ENCODE assay signal across 18 cellular contexts in genomic region chr6:143569035-143569434, GRCh38. TPM values are rescaled to one million over a fixed set of nuclear protein-coding genes. Genes with fewer than 3 reads are reported as not detected.
A peak's percentile ranks its signal among the peaks of the same experiment; 100 is the strongest.
DNase-seq lines count a peak whose midpoint lies in the region; ATAC-seq, FAIRE-seq and TF ChIP-seq lines count a peak whose summit lies in the region.
"Had no signal": no experiment of that assay in that cellular context is flagged by ENCODE, and none has a peak within 500 bp of the region (broad histone marks: within the 10 kb centered on the region; RNA-seq: fewer than 3 reads in every experiment).

No MANE protein-coding gene starts in this region.

- POLR2A ChIA-PET in CD8-positive, alpha-beta T cell (lab: Charles Lee), result interaction anchor here (0.8 kb wide), 1 partner anchor 17 kb away, joined by 3 read pairs; no protein-coding TSS in a partner anchor

- TF ChIP-seq POLR2A in adrenal gland (IDR thresholded peaks at IDR 0.05) (no peak), suprapubic skin (IDR thresholded peaks at IDR 0.05) (no peak)

- CTCF ChIA-PET in CD8-positive, alpha-beta T cell (lab: Charles Lee), result interaction anchor here (2.6 kb wide), 1 partner anchor 445 kb away, joined by 7 read pairs; no protein-coding TSS in a partner anchor

- H3K4me2 ChIP-seq in GM23248 (ENCODE audit: unreplicated experiment) (no peak overlapping the region), astrocyte (ENCODE audit: low read length) (no peak overlapping the region)
- H3K4me2 ChIP-seq: hepatocyte had no signal

- H3K9me3 ChIP-seq in CD8-positive, alpha-beta T cell (ENCODE audit: low read length), result no peaks in the 10 kb centered on the region
- H3K9me3 ChIP-seq in GM23248 (ENCODE audit: low read depth) (no peaks in the 10 kb centered on the region), astrocyte (ENCODE audit: insufficient read depth, low read depth, low read length) (no peaks in the 10 kb centered on the region), adrenal gland (replicated peaks in 1 of 3) (no peaks in the 10 kb centered on the region), suprapubic skin (no peaks in the 10 kb centered on the region)

- in situ Hi-C loops in GM23248 (cut with MboI), result no loop called here

- intact Hi-C loops in CD8-positive, alpha-beta T cell (cut with DNase I, micrococcal nuclease), result no loop called here
- intact Hi-C loops in adrenal gland (cut with DNase I), result no loop called here

- H3K4me3 Mint-ChIP-seq in CD8-positive, alpha-beta T cell, result no peak overlapping the region
- H3K4me3 Mint-ChIP-seq in astrocyte (ENCODE audit: unreplicated experiment), result no peak overlapping the region
- H3K4me3 Mint-ChIP-seq: activated naive CD4-positive, alpha-beta T cell treated with anti-CD3 and anti-CD28 coated beads, Interleukin-2, amount 10 ng/mL, durations not matched to agents 7 days and 5 days; CD14-positive monocyte; stimulated activated naive CD8-positive, alpha-beta T cell treated with anti-CD3 and anti-CD28 coated beads, Interleukin-15, Interleukin-2, amounts not matched to agents 100 ng/mL and 50 ng/mL, for 24 hours had no signal

- FAIRE-seq in astrocyte (lab: Jason Lieb, UNC), result no peak
- FAIRE-seq: endothelial cell of umbilical vein, G401.6, GM18507 had no signal

- no peak for TF ChIP-seq EP300 in suprapubic skin (IDR thresholded peaks at IDR 0.05)

- H2AFZ ChIP-seq in GM23248 (peak overlapping the region; percentile 73), astrocyte (ENCODE audit: low read depth, low read length) (no peak overlapping the region)
- H2AFZ ChIP-seq: hepatocyte had no signal

- H3K27me3 Mint-ChIP-seq in CD8-positive, alpha-beta T cell (ENCODE audit: low read depth), result no peaks in the 10 kb centered on the region
- no peaks in the 10 kb centered on the region for H3K27me3 Mint-ChIP-seq in astrocyte (ENCODE audit: low read depth, unreplicated experiment)
- H3K27me3 Mint-ChIP-seq: activated naive CD4-positive, alpha-beta T cell treated with anti-CD3 and anti-CD28 coated beads, Interleukin-2, amount 10 ng/mL, durations not matched to agents 7 days and 5 days; stimulated activated naive CD8-positive, alpha-beta T cell treated with anti-CD3 and anti-CD28 coated beads, Interleukin-15, Interleukin-2, amounts not matched to agents 100 ng/mL and 50 ng/mL, for 24 hours had no signal

- no peaks in the 10 kb centered on the region for H3K36me3 ChIP-seq in CD8-positive, alpha-beta T cell (ENCODE audit: insufficient read depth, low read length)
- H3K36me3 ChIP-seq in GM23248 (ENCODE audit: low read depth) (no peaks in the 10 kb centered on the region), astrocyte (ENCODE audit: insufficient read depth, low read length) (no peaks in the 10 kb centered on the region), adrenal gland (replicated peaks in 1 of 2) (no peaks in the 10 kb centered on the region), suprapubic skin (no peaks in the 10 kb centered on the region)

- no peak for DNase-seq in CD8-positive, alpha-beta T cell
- DNase-seq in GM23248 (peak; percentile 81), astrocyte (ENCODE audit: low read depth) (peak; percentile 22), hepatic stellate cell (ENCODE audit: low spot score) (peak; percentile 17), adrenal gland (no peak), suprapubic skin (ENCODE audit: low spot score in 2 of 2) (no peak), iPS-NIHi7 (ENCODE audit: extremely low spot score) (no peak)
- DNase-seq: activated naive CD4-positive, alpha-beta T cell treated with anti-CD3 and anti-CD28 coated beads, Interleukin-2, amount 10 ng/mL, durations not matched to agents 7 days and 5 days; cerebellar nuclear complex had no signal

- H3K9me2 ChIP-seq in GM23248 (ENCODE audit: insufficient read depth), result no peaks in the 10 kb centered on the region

- no peaks in the 10 kb centered on the region for H3K36me3 Mint-ChIP-seq in CD8-positive, alpha-beta T cell
- H3K36me3 Mint-ChIP-seq in astrocyte (ENCODE audit: low read depth, unreplicated experiment), result no peaks in the 10 kb centered on the region
- H3K36me3 Mint-ChIP-seq: activated naive CD4-positive, alpha-beta T cell treated with anti-CD3 and anti-CD28 coated beads, Interleukin-2, amount 10 ng/mL, durations not matched to agents 7 days and 5 days had no signal

- H3K9ac ChIP-seq in GM23248 (peak overlapping the region; percentile 22; the same call in 1 of the 2 replicates), astrocyte (ENCODE audit: low read length) (no peak overlapping the region)

- peak overlapping the region; percentile 7 for H3K27ac Mint-ChIP-seq in CD8-positive, alpha-beta T cell
- no peak overlapping the region for H3K27ac Mint-ChIP-seq in astrocyte (ENCODE audit: unreplicated experiment)
- H3K27ac Mint-ChIP-seq: activated naive CD4-positive, alpha-beta T cell treated with anti-CD3 and anti-CD28 coated beads, Interleukin-2, amount 10 ng/mL, durations not matched to agents 7 days and 5 days; CD14-positive monocyte; stimulated activated naive CD8-positive, alpha-beta T cell treated with anti-CD3 and anti-CD28 coated beads, Interleukin-15, Interleukin-2, amounts not matched to agents 100 ng/mL and 50 ng/mL, for 24 hours had no signal

- no peaks in the 10 kb centered on the region for H3K4me1 ChIP-seq in CD8-positive, alpha-beta T cell (ENCODE audit: insufficient read depth, low read length)
- no peaks in the 10 kb centered on the region for H3K4me1 ChIP-seq in GM23248 (ENCODE audit: insufficient read depth)
- H3K4me1 ChIP-seq in astrocyte (ENCODE audit: insufficient read depth, low read length), result no peaks in the 10 kb centered on the region
- no peaks in the 10 kb centered on the region for H3K4me1 ChIP-seq in adrenal gland (replicated peaks in 1 of 2)
- H3K4me1 ChIP-seq in suprapubic skin, result no peaks in the 10 kb centered on the region

- no peak for TF ChIP-seq CTCF in CD8-positive, alpha-beta T cell (IDR thresholded peaks at IDR 0.05)
- TF ChIP-seq CTCF in astrocyte (IDR thresholded peaks at IDR 0.05; ENCODE audit: insufficient read depth, low read depth, low read length) (no peak), adrenal gland (IDR thresholded peaks at IDR 0.05) (no peak), suprapubic skin (IDR thresholded peaks at IDR 0.05) (no peak)

- H3K4me1 Mint-ChIP-seq in CD8-positive, alpha-beta T cell (ENCODE audit: low read depth), result peaks cover 16% of the 10 kb centered on the region
- H3K4me1 Mint-ChIP-seq in astrocyte (ENCODE audit: low read depth, unreplicated experiment), result no peaks in the 10 kb centered on the region
- H3K4me1 Mint-ChIP-seq: activated naive CD4-positive, alpha-beta T cell treated with anti-CD3 and anti-CD28 coated beads, Interleukin-2, amount 10 ng/mL, durations not matched to agents 7 days and 5 days had no signal

- WGBS in GM23248 (ENCODE audit: low coverage in 1 of 2, low lambda C conversion rate in 2 of 2, missing lambda C conversion rate in 2 of 2), 2 experiments, result 7 to 16% methylated on average over 4 of the region's 4 CpGs
- WGBS in adrenal gland, 4 donors, result 79 to 92% (median 81%) methylated on average over 4 of the region's 4 CpGs
- 75% methylated on average over 4 of the region's 4 CpGs for WGBS in suprapubic skin

- H3F3A ChIP-seq in GM23248 (ENCODE audit: insufficient read depth), result 0 out of 2 replicates have a peak, but pooled peaks cover 9% of the 10 kb centered on the region

- H3K27ac ChIP-seq in CD8-positive, alpha-beta T cell (ENCODE audit: low read depth, low read length), result no peak overlapping the region
- H3K27ac ChIP-seq in GM23248 (peak overlapping the region; percentile 38), astrocyte (ENCODE audit: low read depth, low read length) (no peak overlapping the region), adrenal gland (no peak overlapping the region), suprapubic skin (no peak overlapping the region)
- H3K27ac ChIP-seq: hepatocyte, VCaP had no signal

- ATAC-seq in CD8-positive, alpha-beta T cell, result peak; percentile 56
- ATAC-seq in HG03280 (IDR thresholded peaks at IDR 0.05; ENCODE audit: unreplicated experiment), result no peak

- no peaks in the 10 kb centered on the region for H3K27me3 ChIP-seq in CD8-positive, alpha-beta T cell (ENCODE audit: insufficient read depth, low read length)
- H3K27me3 ChIP-seq in GM23248 (replicated peaks; ENCODE audit: insufficient read depth), result no peaks in the 10 kb centered on the region
- H3K27me3 ChIP-seq in astrocyte (ENCODE audit: insufficient read depth, low read length), result no peaks in the 10 kb centered on the region
- no peaks in the 10 kb centered on the region for H3K27me3 ChIP-seq in adrenal gland
- no peaks in the 10 kb centered on the region for H3K27me3 ChIP-seq in suprapubic skin
- H3K27me3 ChIP-seq: hepatocyte had no signal

- no peaks in the 10 kb centered on the region for H3K79me2 ChIP-seq in GM23248 (ENCODE audit: insufficient read depth)
- H3K79me2 ChIP-seq in astrocyte (ENCODE audit: insufficient read depth, low read length), result no peaks in the 10 kb centered on the region

- peaks cover 2% of the 10 kb centered on the region for H3K9me3 Mint-ChIP-seq in CD8-positive, alpha-beta T cell
- no peaks in the 10 kb centered on the region for H3K9me3 Mint-ChIP-seq in astrocyte (ENCODE audit: unreplicated experiment)
- H3K9me3 Mint-ChIP-seq: activated naive CD4-positive, alpha-beta T cell treated with anti-CD3 and anti-CD28 coated beads, Interleukin-2, amount 10 ng/mL, durations not matched to agents 7 days and 5 days; stimulated activated naive CD8-positive, alpha-beta T cell treated with anti-CD3 and anti-CD28 coated beads, Interleukin-15, Interleukin-2, amounts not matched to agents 100 ng/mL and 50 ng/mL, for 24 hours had no signal

- no peak overlapping the region for H3K4me3 ChIP-seq in CD8-positive, alpha-beta T cell (ENCODE audit: low read depth, low read length)
- H3K4me3 ChIP-seq in GM23248 (0 out of 2 replicates have a peak overlapping the region, but pooled peaks have one; percentile 20), astrocyte (ENCODE audit: insufficient read depth, low read depth, low read length) (no peak overlapping the region), adrenal gland (no peak overlapping the region), suprapubic skin (no peak overlapping the region)
- H3K4me3 ChIP-seq: hepatocyte, skin epidermis had no signal

- H4K20me1 ChIP-seq in GM23248 (ENCODE audit: insufficient read depth) (no peaks in the 10 kb centered on the region), astrocyte (ENCODE audit: insufficient read depth, low read length) (no peaks in the 10 kb centered on the region)

RNA-seq across cellular contexts. Expression of gene FUCA2, which starts 57.5 kb away (rescaled TPM):
- 1 to 10 TPM; 1.6 to 2.2 TPM for total RNA-seq in CD8-positive, alpha-beta T cell
- total RNA-seq in GM23248 (2014; rRNA removed; shearing (Covaris generic)), result 57.2 and 63.0 TPM in 2 replicates
- 108 and 111 TPM in 2 replicates for polyA plus RNA-seq in GM23248 (2016; fragmentation: Nextera tagmentation; extraction: Ambion mirVana)
- 58.7 and 64.0 TPM in 2 replicates for total RNA-seq in astrocyte
- 100 to 1,000 TPM in 1 of 8 donors, 10 to 100 TPM in 7; 47.5 to 120 (median 70.7) TPM for total RNA-seq in adrenal gland
- 10 to 100 TPM; 28.8 to 90.2 (median 37.8) TPM for polyA plus RNA-seq in adrenal gland
- 10 to 100 TPM in 2 of 4 donors, 1 to 10 TPM in 2; 4.7 to 15.5 (median 10.8) TPM for total RNA-seq in suprapubic skin

Comparison
In these comparisons a context has a peak if more than half of its experiments do, and no peak if none do; other contexts are left out.
1. DNase-seq: peak in GM23248 (single experiment), astrocyte (single experiment) and hepatic stellate cell (single experiment); none in CD8-positive, alpha-beta T cell (0 of 7), adrenal gland (0 of 7), suprapubic skin (0 of 2) and iPS-NIHi7 (single experiment).